ENCODE assay signal across 20 cellular contexts in genomic region chr1:207298186-207298585, GRCh38. TPM values are rescaled to one million over a fixed set of nuclear protein-coding genes. Genes with fewer than 3 reads are reported as not detected.
DNase-seq lines count a peak whose midpoint lies in the region; ATAC-seq, FAIRE-seq and TF ChIP-seq lines count a peak whose summit lies in the region.
"Had no signal": no experiment of that assay in that cellular context is flagged by ENCODE, and none has a peak within 500 bp of the region (broad histone marks: within the 10 kb centered on the region; RNA-seq: fewer than 3 reads in every experiment).

No MANE protein-coding gene starts in this region.

- POLR2A ChIA-PET in K562 (lab: Yijun Ruan, JAX) = interaction anchor here (0.8 kb wide), 1 partner anchor 13 kb away, joined by 3 read pairs; no protein-coding TSS in a partner anchor

- TF ChIP-seq EP300 in K562 (IDR thresholded peaks at IDR 0.05; ENCODE audit: low read length) = no peak

- H3K27me3 ChIP-seq in K562 (ENCODE audit: control insufficient read depth in 2 of 2, insufficient read depth in 2 of 2, low read length in 2 of 2) (no peaks in the 10 kb centered on the region), SJCRH30 (no peaks in the 10 kb centered on the region)

- H3K27ac ChIP-seq in 22Rv1 = peak overlapping the region; percentile 50
- no peak overlapping the region for H3K27ac ChIP-seq in K562 (ENCODE audit: extremely low read depth, low read depth, low read length)
- no peak overlapping the region for H3K27ac ChIP-seq in SJCRH30
- H3K27ac ChIP-seq: SK-N-MC had no signal

- H3K4me3 ChIP-seq in K562 (no peak overlapping the region), SJCRH30 (no peak overlapping the region)
- H3K4me3 ChIP-seq: SK-N-MC had no signal

- CTCF ChIA-PET in K562 (lab: Yijun Ruan, JAX; ENCODE audit: low intra/inter-chr PET ratio) = no interaction called here

- no peak overlapping the region for H3K9ac ChIP-seq in K562 (ENCODE audit: insufficient read depth in 1 of 2, low read depth in 2 of 2, low read length in 2 of 2)

- FAIRE-seq in K562 (lab: Jason Lieb, UNC) = no peak
- FAIRE-seq: colon, GM12891, HTR-8/SVneo had no signal

- no peaks in the 10 kb centered on the region for H3K9me1 ChIP-seq in K562 (ENCODE audit: control insufficient read depth, insufficient read depth, low read length)

- no peak for TF ChIP-seq RAD21 in K562 (CRISPR knock-in tag; conservative IDR thresholded peaks at IDR 0.05 in 1 of 2, IDR thresholded peaks at IDR 0.05 in 1 of 2)

- H3K4me1 ChIP-seq in K562 (replicated peaks in 1 of 2; ENCODE audit: control insufficient read depth in 2 of 2, insufficient read depth in 2 of 2, low read length in 2 of 2) = peaks cover 2 to 8% of the 10 kb centered on the region in 2 experiments; a peak in 4 of 5 replicates
- no peaks in the 10 kb centered on the region; the same call in 1 of the 2 replicates for H3K4me1 ChIP-seq in SJCRH30

- BruUV-seq in K562 (replicated peaks; lab: Mats Ljungman, UMichigan) = no TSS peak

- peak; percentile 51 for DNase-seq in DMS53 (lab: John Stamatoyannopoulos, UW)
- DNase-seq in K562 (ENCODE audit: extremely low read depth in 1 of 4, low spot score in 3 of 4) = no peak
- DNase-seq in lung microvascular endothelial cell (ENCODE audit: low read depth in 2 of 2) = peak; percentile 48 to 83
- DNase-seq in SJCRH30 = no peak
- no peak for DNase-seq in EL
- DNase-seq: activated CD4-positive, alpha-beta T cell treated with anti-CD3 and anti-CD28 coated beads for 4 hours; activated CD8-positive, alpha-beta memory T cell treated with anti-CD3 and anti-CD28 coated beads, Interleukin-2, amount 50 U/mL, for 4 hours; Caco-2; erythroblast; GDM1; midbrain; NCI-H1694; stimulated activated naive CD8-positive, alpha-beta T cell treated with anti-CD3 and anti-CD28 coated beads, Interleukin-15, amount 100 ng/mL, for 72 hours; T-helper 9 cell had no signal

- intact Hi-C loops in K562 (cut with micrococcal nuclease) = no loop called here

- no peak overlapping the region for H3K4me2 ChIP-seq in K562 (ENCODE audit: insufficient read depth, low read length)

- H3K36me3 ChIP-seq in K562 (ENCODE audit: control insufficient read depth, insufficient read depth, low read length) = no peaks in the 10 kb centered on the region
- no peaks in the 10 kb centered on the region for H3K36me3 ChIP-seq in SJCRH30

- no peak for TF ChIP-seq CTCF in 22Rv1 (IDR thresholded peaks at IDR 0.05)
- no peak for TF ChIP-seq CTCF in K562 (IDR thresholded peaks at IDR 0.05 in 2 of 3, conservative IDR thresholded peaks at IDR 0.05 in 1 of 3; ENCODE audit: insufficient read depth in 2 of 3, low read depth in 1 of 3, low read length in 3 of 3)

- in situ Hi-C loops in K562 (cut with MboI) = no loop called here

- no peaks in the 10 kb centered on the region for H3K79me2 ChIP-seq in K562 (ENCODE audit: control insufficient read depth, insufficient read depth, low read length)

- peak overlapping the region; percentile 80 for H2AFZ ChIP-seq in K562 (ENCODE audit: low read depth, low read length)

- no peaks in the 10 kb centered on the region for H3K9me3 ChIP-seq in K562 (replicated peaks; ENCODE audit: control insufficient read depth, insufficient read depth, low read depth, low read length)
- no peaks in the 10 kb centered on the region for H3K9me3 ChIP-seq in SJCRH30 (replicated peaks)

- H4K20me1 ChIP-seq in K562 (replicated peaks; ENCODE audit: control insufficient read depth, insufficient read depth, low read length) = no peaks in the 10 kb centered on the region

- TF ChIP-seq POLR2A in K562 (conservative IDR thresholded peaks at IDR 0.05) = no peak

- 47% methylated on average over 2 of the region's 2 CpGs for WGBS in K562 (ENCODE audit: insufficient coverage, low coverage, missing lambda C conversion rate)

- ATAC-seq in K562 = no peak; the same call in 2 of the 3 replicates
- ATAC-seq in GM19397 (IDR thresholded peaks at IDR 0.05; ENCODE audit: unreplicated experiment) = no peak
- ATAC-seq: stimulated activated naive CD8-positive, alpha-beta T cell treated with anti-CD3 and anti-CD28 coated beads, Interleukin-15, amount 100 ng/mL, for 72 hours had no signal

TF ChIP-seq in K562, 482 proteins besides CTCF, POLR2A, EP300 and RAD21 (continues in another document):
- TF ChIP-seq ZNF398 (CRISPR knock-in tag; IDR thresholded peaks at IDR 0.05) (no peak), IRF9 (tag; IDR thresholded peaks at IDR 0.05) (no peak), ARID3A (IDR thresholded peaks at IDR 0.05; ENCODE audit: borderline replicate concordance, low read depth, low read length) (no peak), MBD1 (CRISPR knock-in tag; IDR thresholded peaks at IDR 0.05) (no peak), CC2D1A (IDR thresholded peaks at IDR 0.05) (no peak), ZNF217 (CRISPR knock-in tag; IDR thresholded peaks at IDR 0.05) (no peak), SMARCA4 (IDR thresholded peaks at IDR 0.05) (no peak), ZNF79 (CRISPR knock-in tag; IDR thresholded peaks at IDR 0.05; ENCODE audit: low read depth) (no peak)

RNA-seq across cellular contexts. Expression of gene CD55, which starts 23.3 kb away (rescaled TPM):
- 122 and 219 TPM in 2 replicates for total RNA-seq in K562 (2011; cell fraction: chromatin; rRNA removed; ENCODE audit: low replicate concordance)
- total RNA-seq in K562 (2011; cell fraction: nucleolus; rRNA removed) = 126 and 131 TPM in 2 replicates
- total RNA-seq in K562 (2011; cell fraction: nucleoplasm; rRNA removed) = 167 and 170 TPM in 2 replicates
- total RNA-seq in K562 (2014; rRNA removed) = 98.4 and 112 TPM in 2 replicates
- 96.2 and 124 TPM in 2 replicates for total RNA-seq in K562 (2014; rRNA removed; fragmentation: Illumina TruSeq; extraction: Trizol)
- total RNA-seq in K562 (2015; rRNA removed; fragmentation: Illumina TruSeq; extraction: Trizol) = 81.5 and 84.0 TPM in 2 replicates
- total RNA-seq in K562 (2021) = 96.0 and 104 TPM in 2 replicates
- polyA plus RNA-seq in K562 (2011; rRNA removed) = 137 and 150 TPM in 2 replicates
- polyA plus RNA-seq in K562 (2011; cell fraction: cytosol; rRNA removed) = 53.0 and 98.2 TPM in 2 replicates
- polyA plus RNA-seq in K562 (2011; cell fraction: nucleus; rRNA removed) = 69.4 and 92.8 TPM in 2 replicates
- 72.7 and 169 TPM in 2 replicates for polyA plus RNA-seq in K562 (2012)
- polyA plus RNA-seq in K562 (2014; fragmentation: Illumina TruSeq; extraction: Trizol) = 94.8 and 144 TPM in 2 replicates
- polyA plus RNA-seq in K562 (2014; fragmentation: Nextera tagmentation; extraction: Ambion mirVana) = 10 to 100 TPM; 17.7 to 29.4 TPM
- polyA plus RNA-seq in K562 (2014; rRNA removed) = 97.0 and 98.6 TPM in 2 replicates
- 180 and 193 TPM in 2 replicates for polyA minus RNA-seq in K562 (2011; rRNA and poly(A)+ RNA removed)
- 46.6 and 55.4 TPM in 2 replicates for polyA minus RNA-seq in K562 (2011; cell fraction: cytosol; rRNA and poly(A)+ RNA removed)
- 97.5 and 128 TPM in 2 replicates for polyA minus RNA-seq in K562 (2011; cell fraction: nucleus; rRNA and poly(A)+ RNA removed)
- total RNA-seq in lung microvascular endothelial cell = 62.5 and 105 TPM in 2 replicates
- total RNA-seq in SJCRH30 (2014; rRNA removed; shearing (Covaris generic)) = 22.3 and 22.9 TPM in 2 replicates

Comparison
In these comparisons a context has a peak if more than half of its experiments do, and no peak if none do; other contexts are left out.
1. DNase-seq: peak in DMS53 (single experiment) and lung microvascular endothelial cell (2 of 2); none in K562 (0 of 4), SJCRH30 (0 of 2) and EL (single experiment).